ENCODE assay signal across 8 cellular contexts in the genomic region with DNA sequence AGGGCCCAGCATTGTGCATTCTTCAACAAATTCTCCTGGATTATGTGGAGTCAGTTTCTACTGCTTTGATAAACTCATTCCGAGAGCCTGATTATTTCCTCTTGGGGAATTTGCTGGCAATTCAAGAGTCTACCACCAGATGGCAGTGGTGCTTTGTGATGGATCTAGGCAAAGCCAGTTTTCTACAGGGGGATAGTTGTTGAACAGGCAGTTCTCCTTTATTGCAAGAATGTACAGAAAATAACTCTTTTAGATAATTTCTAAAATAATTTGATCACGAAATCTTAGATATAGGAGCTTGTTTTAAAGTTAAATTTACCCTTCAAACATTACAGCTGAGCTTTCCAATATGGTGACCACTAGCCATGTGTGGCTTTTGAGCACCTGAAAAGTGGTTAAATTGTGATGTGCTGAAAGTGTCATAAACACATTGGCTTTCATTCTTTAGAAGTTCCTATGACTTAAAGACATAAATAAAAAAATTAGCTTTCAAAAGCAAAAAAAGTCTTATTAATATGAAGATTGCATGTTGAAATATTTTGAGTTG.
DNase-seq lines count a peak whose midpoint lies in the region; ATAC-seq and TF ChIP-seq lines count a peak whose summit lies in the region.

No MANE protein-coding gene starts in this region.

- H3K9me3 ChIP-seq in Peyer's patch = no peaks in the 10 kb centered on the region

- DNase-seq in DMS153 treated with DMSO at 0.1 percent for 48 hours (lab: John Stamatoyannopoulos, UW; ENCODE audit: unreplicated experiment) = peak; percentile 59
- peak; percentile 61 for DNase-seq in HuH-7 (ENCODE audit: low spot score)
- DNase-seq in Peyer's patch = peak in 2 of 3 donors; percentile 75 to 91
- peak; percentile 45 for DNase-seq in activated T-cell treated with anti-CD3 and anti-CD28 coated beads, Interleukin-2, amount 50 U/mL, for 1 hour
- peak; percentile 75 for DNase-seq in fibroblast of the conjunctiva (ENCODE audit: low read depth)
- peak; percentile 78 for DNase-seq in retina

- no peaks in the 10 kb centered on the region for H3K27me3 ChIP-seq in Peyer's patch

- no peak overlapping the region for H3K27ac ChIP-seq in Peyer's patch

- TF ChIP-seq POLR2A in Peyer's patch (IDR thresholded peaks at IDR 0.05) = no peak

- H3K4me1 ChIP-seq in Peyer's patch = peaks cover 0 to 5% (median 0%) of the 10 kb centered on the region in 4 donors

- H3K4me3 ChIP-seq in Peyer's patch = no peak overlapping the region

- no peaks in the 10 kb centered on the region for H3K36me3 ChIP-seq in Peyer's patch

- peak; percentile 83 to 98 (median 97) for TF ChIP-seq CTCF in Peyer's patch (IDR thresholded peaks at IDR 0.05)

- ATAC-seq in HG03159 (IDR thresholded peaks at IDR 0.05; ENCODE audit: unreplicated experiment) (no peak), HG03045 (IDR thresholded peaks at IDR 0.05; ENCODE audit: unreplicated experiment) (no peak)
